ENCODE assay signal across 15 cellular contexts in genomic region chr7:132380065-132380464, GRCh38.
DNase-seq lines count a peak whose midpoint lies in the region; ATAC-seq and TF ChIP-seq lines count a peak whose summit lies in the region.
"Had no signal": no experiment of that assay in that cellular context is flagged by ENCODE, and none has a peak within 500 bp of the region (broad histone marks: within the 10 kb centered on the region; RNA-seq: fewer than 3 reads in every experiment).

No MANE protein-coding gene starts in this region.

- TF ChIP-seq CTCF in mucosa of descending colon (IDR thresholded peaks at IDR 0.05) (no peak), upper lobe of right lung (IDR thresholded peaks at IDR 0.05) (no peak), nephron progenitor cell (IDR thresholded peaks at IDR 0.05) (no peak)

- DNase-seq in cardiac septum (ENCODE audit: low spot score) = peak; percentile 73
- no peak for DNase-seq in mucosa of descending colon
- no peak for DNase-seq in upper lobe of right lung
- no peak for DNase-seq in nephron progenitor cell
- DNase-seq in 8988T = no peak
- DNase-seq: activated CD8-positive, alpha-beta T cell treated with anti-CD3 and anti-CD28 coated beads, Interleukin-2, amount 10 ng/mL, durations not matched to agents 7 days and 5 days; activated naive CD4-positive, alpha-beta T cell treated with anti-CD3 and anti-CD28 coated beads, Interleukin-2, amount 10 ng/mL, durations not matched to agents 7 days and 5 days; CD8-positive, alpha-beta memory T cell; NCI-H2171; PC-3; stomach; T-helper 17 cell had no signal

- intact Hi-C loops in cardiac septum (cut with DNase I) = no loop called here
- intact Hi-C loops in mucosa of descending colon (cut with DNase I, micrococcal nuclease) = no loop called here
- intact Hi-C loops in upper lobe of right lung (cut with DNase I) = no loop called here

- peak; percentile 26; the same call in 2 of the 3 replicates for ATAC-seq in SK-N-SH treated with all-trans-retinoic acid at 6 μM for 48 hours
- ATAC-seq in mucosa of descending colon = peak; percentile 56
- peak; percentile 74 for ATAC-seq in upper lobe of right lung
- ATAC-seq in GM18517 (IDR thresholded peaks at IDR 0.05; ENCODE audit: unreplicated experiment) = no peak
- ATAC-seq: activated CD8-positive, alpha-beta T cell treated with anti-CD3 and anti-CD28 coated beads, Interleukin-2, amount 10 ng/mL, durations not matched to agents 7 days and 5 days; PC-3; T-helper 17 cell had no signal

- no peak overlapping the region for H3K27ac Mint-ChIP-seq in nephron progenitor cell
- H3K27ac Mint-ChIP-seq: activated CD8-positive, alpha-beta T cell treated with anti-CD3 and anti-CD28 coated beads, Interleukin-2, amount 10 ng/mL, durations not matched to agents 7 days and 5 days; activated naive CD4-positive, alpha-beta T cell treated with anti-CD3 and anti-CD28 coated beads, Interleukin-2, amount 10 ng/mL, durations not matched to agents 7 days and 5 days; CD8-positive, alpha-beta memory T cell; T-helper 17 cell had no signal

- no peaks in the 10 kb centered on the region for H3K9me3 Mint-ChIP-seq in nephron progenitor cell
- H3K9me3 Mint-ChIP-seq: activated naive CD4-positive, alpha-beta T cell treated with anti-CD3 and anti-CD28 coated beads, Interleukin-2, amount 10 ng/mL, durations not matched to agents 7 days and 5 days; CD8-positive, alpha-beta memory T cell had no signal

- peaks cover 36% of the 10 kb centered on the region for H3K4me1 Mint-ChIP-seq in nephron progenitor cell
- H3K4me1 Mint-ChIP-seq: CD8-positive, alpha-beta memory T cell; T-helper 17 cell had no signal

- no peak overlapping the region for H3K27ac ChIP-seq in upper lobe of right lung
- H3K27ac ChIP-seq: HL-60, stomach had no signal

- peaks cover 23% of the 10 kb centered on the region for H3K4me1 ChIP-seq in mucosa of descending colon (ENCODE audit: low read depth)
- peaks cover 23% of the 10 kb centered on the region for H3K4me1 ChIP-seq in upper lobe of right lung

- no peaks in the 10 kb centered on the region for H3K36me3 Mint-ChIP-seq in nephron progenitor cell (ENCODE audit: low read depth)
- H3K36me3 Mint-ChIP-seq: CD8-positive, alpha-beta memory T cell had no signal

- peaks cover 30% of the 10 kb centered on the region for H3K27me3 Mint-ChIP-seq in nephron progenitor cell (ENCODE audit: low read depth, poor library complexity)

- H3K27me3 ChIP-seq in upper lobe of right lung = no peaks in the 10 kb centered on the region
- H3K27me3 ChIP-seq: stomach had no signal

- no peaks in the 10 kb centered on the region for H3K36me3 ChIP-seq in mucosa of descending colon (ENCODE audit: low read depth)
- H3K36me3 ChIP-seq in upper lobe of right lung = no peaks in the 10 kb centered on the region
- H3K36me3 ChIP-seq: stomach had no signal

- no peak overlapping the region for H3K4me3 Mint-ChIP-seq in nephron progenitor cell
- H3K4me3 Mint-ChIP-seq: activated CD8-positive, alpha-beta T cell treated with anti-CD3 and anti-CD28 coated beads, Interleukin-2, amount 10 ng/mL, durations not matched to agents 7 days and 5 days; activated naive CD4-positive, alpha-beta T cell treated with anti-CD3 and anti-CD28 coated beads, Interleukin-2, amount 10 ng/mL, durations not matched to agents 7 days and 5 days; CD8-positive, alpha-beta memory T cell; T-helper 17 cell had no signal

- no peak overlapping the region for H3K4me3 ChIP-seq in mucosa of descending colon
- H3K4me3 ChIP-seq in upper lobe of right lung = no peak overlapping the region
- H3K4me3 ChIP-seq: stomach had no signal

- no peaks in the 10 kb centered on the region for H3K9me3 ChIP-seq in mucosa of descending colon
- H3K9me3 ChIP-seq in upper lobe of right lung = no peaks in the 10 kb centered on the region
- H3K9me3 ChIP-seq: stomach had no signal

TF ChIP-seq in SK-N-SH treated with all-trans-retinoic acid at 6 μM for 48 hours, 23 proteins besides CTCF, POLR2A, EP300 and RAD21:
- TF ChIP-seq ISL1 (CRISPR knock-in tag; IDR thresholded peaks at IDR 0.05) = peak; percentile 47
- no peak for TF ChIP-seq ARNTL (CRISPR knock-in tag; IDR thresholded peaks at IDR 0.05; ENCODE audit: borderline replicate concordance, low read depth)
- TF ChIP-seq CSRNP3 (CRISPR knock-in tag; IDR thresholded peaks at IDR 0.05) = no peak
- TF ChIP-seq ZNF565 (CRISPR knock-in tag; conservative IDR thresholded peaks at IDR 0.05; ENCODE audit: low read depth) = no peak
TF ChIP-seq in SK-N-SH treated with all-trans-retinoic acid at 6 μM for 48 hours: peak in this region for 1.
